8 cellular contexts compared by ENCODE assay signal in the genomic region with DNA sequence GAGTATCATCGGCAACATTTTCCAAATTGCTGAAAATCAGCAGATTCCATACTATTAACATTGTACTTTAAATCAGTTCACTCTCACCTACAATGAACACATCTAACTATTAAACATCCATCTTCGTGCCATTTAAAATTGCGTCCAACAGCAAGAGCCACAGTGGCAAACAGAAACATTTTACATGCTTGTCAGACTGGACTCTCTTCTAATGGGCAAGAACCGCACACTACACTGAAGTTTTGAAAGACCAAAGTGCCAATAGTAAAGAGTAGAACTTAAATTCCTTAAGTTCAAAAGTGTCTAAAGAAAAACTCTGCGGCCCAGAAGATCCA. TPM values are rescaled to one million over a fixed set of nuclear protein-coding genes. Genes with fewer than 3 reads are reported as not detected.
DNase-seq lines count a peak whose midpoint lies in the region; ATAC-seq, FAIRE-seq and TF ChIP-seq lines count a peak whose summit lies in the region.

No MANE protein-coding gene starts in this region.

- H3K9ac ChIP-seq in DND-41 (ENCODE audit: low read depth, low read length) = peak overlapping the region; percentile 84

- H3K4me3 ChIP-seq in DND-41 (ENCODE audit: low read depth in 1 of 2, low read length in 2 of 2) (peak overlapping the region; percentile 68 to 84), SJSA1 (peak overlapping the region; percentile 87), fibroblast of mammary gland (ENCODE audit: control insufficient read depth, low read depth, low read length) (peak overlapping the region; percentile 87)

- peak overlapping the region; percentile 99 for H3K27ac Mint-ChIP-seq in progenitor cell of endocrine pancreas

- peak overlapping the region; percentile 97 for H3K4me3 Mint-ChIP-seq in progenitor cell of endocrine pancreas (ENCODE audit: low read depth)

- H3K4me2 ChIP-seq in DND-41 (ENCODE audit: insufficient read depth, low read length) = peak overlapping the region; percentile 79

- no peak for TF ChIP-seq POLR2A in GM12892 (IDR thresholded peaks at IDR 0.05; ENCODE audit: low read depth, low read length)

- DNase-seq in DND-41 = no peak
- DNase-seq in SJSA1 (ENCODE audit: low read depth in 1 of 2, low spot score in 2 of 2) = no peak
- DNase-seq in fibroblast of mammary gland (ENCODE audit: low read depth) = no peak
- DNase-seq in progenitor cell of endocrine pancreas (ENCODE audit: low spot score, unreplicated experiment) = no peak
- DNase-seq in GM12892 (ENCODE audit: insufficient read length) = no peak

- H3K79me2 ChIP-seq in DND-41 (ENCODE audit: insufficient read depth, low read length) = peaks cover 66% of the 10 kb centered on the region

- H3K27me3 Mint-ChIP-seq in progenitor cell of endocrine pancreas = no peaks in the 10 kb centered on the region

- TF ChIP-seq CTCF in DND-41 (IDR thresholded peaks at IDR 0.05; ENCODE audit: borderline replicate concordance, extremely low read depth, low read length, poor library complexity, severe bottlenecking) (no peak), fibroblast of mammary gland (conservative IDR thresholded peaks at IDR 0.05; ENCODE audit: control insufficient read depth, insufficient read depth, low read depth, low read length) (no peak), progenitor cell of endocrine pancreas (IDR thresholded peaks at IDR 0.05; ENCODE audit: unreplicated experiment) (no peak)

- no peaks in the 10 kb centered on the region for H3K27me3 ChIP-seq in DND-41 (ENCODE audit: insufficient read depth, low read length, poor library complexity)
- no peaks in the 10 kb centered on the region for H3K27me3 ChIP-seq in SJSA1 (replicated peaks)

- peaks cover 38% of the 10 kb centered on the region for H3K4me1 Mint-ChIP-seq in progenitor cell of endocrine pancreas (ENCODE audit: low read depth)

- H2AFZ ChIP-seq in DND-41 (ENCODE audit: low read depth, low read length) = peak overlapping the region; percentile 97; the same call in 1 of the 2 replicates

- H3K4me1 ChIP-seq in DND-41 (ENCODE audit: insufficient read depth, low read length) (peaks cover 58% of the 10 kb centered on the region), SJSA1 (replicated peaks) (peaks cover 36% of the 10 kb centered on the region)

- H3K27ac ChIP-seq in DND-41 (ENCODE audit: low read length) (peak overlapping the region; percentile 87), SJSA1 (peak overlapping the region; percentile 62)

- H3K9me3 Mint-ChIP-seq in progenitor cell of endocrine pancreas (ENCODE audit: low read depth) = no peaks in the 10 kb centered on the region

- H4K20me1 ChIP-seq in DND-41 (ENCODE audit: insufficient read depth, low read length) = peaks cover 56% of the 10 kb centered on the region

- ATAC-seq in DND-41 (ENCODE audit: insufficient read depth, low read depth) (no peak), GM18502 (IDR thresholded peaks at IDR 0.05; ENCODE audit: poor library complexity, unreplicated experiment) (no peak), GM21576 (IDR thresholded peaks at IDR 0.05; ENCODE audit: unreplicated experiment) (no peak), HG02588 (IDR thresholded peaks at IDR 0.05; ENCODE audit: unreplicated experiment) (no peak)

- H3K9me3 ChIP-seq in DND-41 (ENCODE audit: insufficient read depth, low read length, severe bottlenecking) = no peaks in the 10 kb centered on the region
- H3K9me3 ChIP-seq in SJSA1 (replicated peaks) = no peaks in the 10 kb centered on the region

- FAIRE-seq in GM12892 (lab: Jason Lieb, UNC) = no peak

- H3K36me3 ChIP-seq in DND-41 (ENCODE audit: insufficient read depth, low read length) (peaks cover 86% of the 10 kb centered on the region), SJSA1 (peaks cover 96% of the 10 kb centered on the region)

- H3K36me3 Mint-ChIP-seq in progenitor cell of endocrine pancreas (ENCODE audit: insufficient read depth) = peaks cover 50% of the 10 kb centered on the region

RNA-seq across cellular contexts. Expression of a gene that starts 0.7 kb away (rescaled TPM):
- 1,455 and 2,575 TPM in 2 replicates for total RNA-seq in SJSA1 (2014; rRNA removed; shearing (Covaris generic))
- 1,546 and 1,550 TPM in 2 replicates for total RNA-seq in progenitor cell of endocrine pancreas
- 5,831 TPM for polyA plus RNA-seq in GM12892 (2012; ENCODE audit: missing spikeins)

RNA-seq across cellular contexts. Expression of a gene that starts 11.9 kb away (rescaled TPM):
- total RNA-seq in SJSA1 (2014; rRNA removed; shearing (Covaris generic)) = 614 and 942 TPM in 2 replicates
- total RNA-seq in progenitor cell of endocrine pancreas = 176 and 179 TPM in 2 replicates
- 99.2 TPM for polyA plus RNA-seq in GM12892 (2012; ENCODE audit: missing spikeins)
